In the genomic region with DNA sequence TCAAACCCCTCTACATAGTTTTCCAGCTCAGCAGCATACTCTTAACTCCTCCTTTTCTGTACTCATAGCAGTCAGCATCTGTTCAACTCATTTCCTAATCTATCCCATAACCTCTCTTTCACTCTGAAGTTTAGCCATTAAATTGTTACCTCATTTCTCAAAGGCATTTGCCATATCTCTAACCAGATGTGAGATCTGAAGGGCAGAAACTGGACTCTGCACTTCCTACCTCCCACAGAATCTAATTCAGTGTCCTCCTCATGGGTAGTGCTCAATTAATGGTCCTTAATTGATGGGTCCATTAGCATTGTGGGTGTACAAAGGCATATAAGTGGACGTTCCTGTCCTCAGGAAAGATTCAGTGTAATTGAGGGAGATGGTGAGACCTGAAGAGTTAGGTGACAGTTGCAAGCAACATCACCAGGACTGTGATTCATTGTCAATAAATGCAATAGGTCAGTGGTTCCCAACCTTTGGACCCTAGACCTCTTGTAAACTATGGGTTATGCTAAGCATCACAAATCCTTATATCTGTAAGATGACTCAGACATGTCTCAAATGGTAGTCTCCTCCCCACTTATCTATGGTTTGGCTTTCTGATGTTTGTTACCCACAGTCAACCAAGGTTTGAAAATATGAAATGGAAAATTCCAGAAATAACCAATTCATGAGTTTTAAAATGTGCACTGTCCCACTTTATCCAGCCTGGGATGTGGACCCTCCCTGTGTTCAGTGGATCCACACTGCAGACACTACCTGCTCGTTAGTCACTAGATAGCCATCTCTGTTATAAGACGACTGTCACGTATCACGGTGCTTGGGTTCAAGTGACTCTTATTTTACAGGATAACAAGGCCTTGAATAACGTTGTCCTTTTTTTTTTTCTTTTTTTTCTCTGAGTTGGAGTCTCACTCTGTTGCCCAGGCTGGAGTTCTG, we compare ENCODE assay signal across 1 cellular context.
A peak's percentile ranks its signal among the peaks of the same experiment; 100 is the strongest.
TF ChIP-seq lines count a peak whose summit lies in the region.

No MANE protein-coding gene starts in this region.

TF ChIP-seq in HepG2, 621 proteins besides CTCF, POLR2A, EP300 and RAD21 (continued from another document and continues in another):
- TF ChIP-seq, protein P1, sequence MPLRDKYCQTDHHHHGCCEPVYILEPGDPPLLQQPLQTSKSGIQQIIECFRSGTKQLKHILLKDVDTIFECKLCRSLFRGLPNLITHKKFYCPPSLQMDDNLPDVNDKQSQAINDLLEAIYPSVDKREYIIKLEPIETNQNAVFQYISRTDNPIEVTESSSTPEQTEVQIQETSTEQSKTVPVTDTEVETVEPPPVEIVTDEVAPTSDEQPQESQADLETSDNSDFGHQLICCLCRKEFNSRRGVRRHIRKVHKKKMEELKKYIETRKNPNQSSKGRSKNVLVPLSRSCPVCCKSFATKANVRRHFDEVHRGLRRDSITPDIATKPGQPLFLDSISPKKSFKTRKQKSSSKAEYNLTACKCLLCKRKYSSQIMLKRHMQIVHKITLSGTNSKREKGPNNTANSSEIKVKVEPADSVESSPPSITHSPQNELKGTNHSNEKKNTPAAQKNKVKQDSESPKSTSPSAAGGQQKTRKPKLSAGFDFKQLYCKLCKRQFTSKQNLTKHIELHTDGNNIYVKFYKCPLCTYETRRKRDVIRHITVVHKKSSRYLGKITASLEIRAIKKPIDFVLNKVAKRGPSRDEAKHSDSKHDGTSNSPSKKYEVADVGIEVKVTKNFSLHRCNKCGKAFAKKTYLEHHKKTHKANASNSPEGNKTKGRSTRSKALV (CRISPR knock-in tag; IDR thresholded peaks at IDR 0.05) = no peak
- TF ChIP-seq, protein P2, sequence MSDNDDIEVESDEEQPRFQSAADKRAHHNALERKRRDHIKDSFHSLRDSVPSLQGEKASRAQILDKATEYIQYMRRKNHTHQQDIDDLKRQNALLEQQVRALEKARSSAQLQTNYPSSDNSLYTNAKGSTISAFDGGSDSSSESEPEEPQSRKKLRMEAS (IDR thresholded peaks at IDR 0.05) = no peak
- TF ChIP-seq PHF8 (CRISPR knock-in tag; IDR thresholded peaks at IDR 0.05) (no peak), ZNF207 (IDR thresholded peaks at IDR 0.05; ENCODE audit: borderline replicate concordance) (no peak), ZNF331 (CRISPR knock-in tag; IDR thresholded peaks at IDR 0.05) (no peak), ZNF567 (CRISPR knock-in tag; IDR thresholded peaks at IDR 0.05; ENCODE audit: borderline replicate concordance) (no peak), SMAD1 (CRISPR knock-in tag; IDR thresholded peaks at IDR 0.05; ENCODE audit: borderline replicate concordance, low read depth) (no peak), NFKBIZ (CRISPR knock-in tag; IDR thresholded peaks at IDR 0.05) (no peak), SIN3B (IDR thresholded peaks at IDR 0.05; ENCODE audit: low read length) (no peak), PCBP1 (IDR thresholded peaks at IDR 0.05; ENCODE audit: borderline replicate concordance, low read depth, low read length) (no peak), MYC (CRISPR knock-in tag; IDR thresholded peaks at IDR 0.05; ENCODE audit: borderline replicate concordance) (no peak), ZNF746 (CRISPR knock-in tag; IDR thresholded peaks at IDR 0.05) (no peak), NRL (CRISPR knock-in tag; IDR thresholded peaks at IDR 0.05; ENCODE audit: borderline replicate concordance) (no peak), ZNF782 (CRISPR knock-in tag; IDR thresholded peaks at IDR 0.05; ENCODE audit: borderline replicate concordance) (no peak), ZMYM3 (CRISPR knock-in tag; IDR thresholded peaks at IDR 0.05) (no peak), MED8 (CRISPR knock-in tag; IDR thresholded peaks at IDR 0.05; ENCODE audit: insufficient replicate concordance) (no peak), YY1 (IDR thresholded peaks at IDR 0.05; ENCODE audit: insufficient read depth, insufficient replicate concordance, low read depth, low read length) (no peak), HNRNPUL1 (IDR thresholded peaks at IDR 0.05; ENCODE audit: low read depth, low read length) (no peak), KAT2B (IDR thresholded peaks at IDR 0.05; ENCODE audit: borderline replicate concordance, low read depth, low read length) (no peak), ZNF703 (CRISPR knock-in tag; IDR thresholded peaks at IDR 0.05; ENCODE audit: borderline replicate concordance) (no peak), SAP130 (CRISPR knock-in tag; IDR thresholded peaks at IDR 0.05; ENCODE audit: low read depth) (peak; percentile 67), NFYB (CRISPR knock-in tag; IDR thresholded peaks at IDR 0.05) (no peak), PAX8 (CRISPR knock-in tag; IDR thresholded peaks at IDR 0.05; ENCODE audit: borderline replicate concordance) (no peak), ZNF547 (CRISPR knock-in tag; IDR thresholded peaks at IDR 0.05) (no peak), STAT5B (CRISPR knock-in tag; IDR thresholded peaks at IDR 0.05) (no peak), PCBP2 (optimal IDR thresholded peaks at IDR 0.05; ENCODE audit: low read depth, low read length, poor library complexity, severe bottlenecking) (no peak), ETV5 (CRISPR knock-in tag; IDR thresholded peaks at IDR 0.05; ENCODE audit: borderline replicate concordance) (peak; percentile 14; the same call in 1 of the 2 replicates), NR2F1 (CRISPR knock-in tag; IDR thresholded peaks at IDR 0.05) (peak; percentile 90 to 96)
- TF ChIP-seq, protein P3, sequence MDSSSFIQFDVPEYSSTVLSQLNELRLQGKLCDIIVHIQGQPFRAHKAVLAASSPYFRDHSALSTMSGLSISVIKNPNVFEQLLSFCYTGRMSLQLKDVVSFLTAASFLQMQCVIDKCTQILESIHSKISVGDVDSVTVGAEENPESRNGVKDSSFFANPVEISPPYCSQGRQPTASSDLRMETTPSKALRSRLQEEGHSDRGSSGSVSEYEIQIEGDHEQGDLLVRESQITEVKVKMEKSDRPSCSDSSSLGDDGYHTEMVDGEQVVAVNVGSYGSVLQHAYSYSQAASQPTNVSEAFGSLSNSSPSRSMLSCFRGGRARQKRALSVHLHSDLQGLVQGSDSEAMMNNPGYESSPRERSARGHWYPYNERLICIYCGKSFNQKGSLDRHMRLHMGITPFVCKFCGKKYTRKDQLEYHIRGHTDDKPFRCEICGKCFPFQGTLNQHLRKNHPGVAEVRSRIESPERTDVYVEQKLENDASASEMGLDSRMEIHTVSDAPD (CRISPR knock-in tag; IDR thresholded peaks at IDR 0.05) = peak; percentile 79; the same call in 1 of the 2 replicates
- TF ChIP-seq, protein P4, sequence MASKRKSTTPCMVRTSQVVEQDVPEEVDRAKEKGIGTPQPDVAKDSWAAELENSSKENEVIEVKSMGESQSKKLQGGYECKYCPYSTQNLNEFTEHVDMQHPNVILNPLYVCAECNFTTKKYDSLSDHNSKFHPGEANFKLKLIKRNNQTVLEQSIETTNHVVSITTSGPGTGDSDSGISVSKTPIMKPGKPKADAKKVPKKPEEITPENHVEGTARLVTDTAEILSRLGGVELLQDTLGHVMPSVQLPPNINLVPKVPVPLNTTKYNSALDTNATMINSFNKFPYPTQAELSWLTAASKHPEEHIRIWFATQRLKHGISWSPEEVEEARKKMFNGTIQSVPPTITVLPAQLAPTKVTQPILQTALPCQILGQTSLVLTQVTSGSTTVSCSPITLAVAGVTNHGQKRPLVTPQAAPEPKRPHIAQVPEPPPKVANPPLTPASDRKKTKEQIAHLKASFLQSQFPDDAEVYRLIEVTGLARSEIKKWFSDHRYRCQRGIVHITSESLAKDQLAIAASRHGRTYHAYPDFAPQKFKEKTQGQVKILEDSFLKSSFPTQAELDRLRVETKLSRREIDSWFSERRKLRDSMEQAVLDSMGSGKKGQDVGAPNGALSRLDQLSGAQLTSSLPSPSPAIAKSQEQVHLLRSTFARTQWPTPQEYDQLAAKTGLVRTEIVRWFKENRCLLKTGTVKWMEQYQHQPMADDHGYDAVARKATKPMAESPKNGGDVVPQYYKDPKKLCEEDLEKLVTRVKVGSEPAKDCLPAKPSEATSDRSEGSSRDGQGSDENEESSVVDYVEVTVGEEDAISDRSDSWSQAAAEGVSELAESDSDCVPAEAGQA (IDR thresholded peaks at IDR 0.05; ENCODE audit: low read depth) = no peak
- TF ChIP-seq, protein P4 (CRISPR knock-in tag; IDR thresholded peaks at IDR 0.05; ENCODE audit: borderline replicate concordance) = no peak
- TF ChIP-seq, protein P5, sequence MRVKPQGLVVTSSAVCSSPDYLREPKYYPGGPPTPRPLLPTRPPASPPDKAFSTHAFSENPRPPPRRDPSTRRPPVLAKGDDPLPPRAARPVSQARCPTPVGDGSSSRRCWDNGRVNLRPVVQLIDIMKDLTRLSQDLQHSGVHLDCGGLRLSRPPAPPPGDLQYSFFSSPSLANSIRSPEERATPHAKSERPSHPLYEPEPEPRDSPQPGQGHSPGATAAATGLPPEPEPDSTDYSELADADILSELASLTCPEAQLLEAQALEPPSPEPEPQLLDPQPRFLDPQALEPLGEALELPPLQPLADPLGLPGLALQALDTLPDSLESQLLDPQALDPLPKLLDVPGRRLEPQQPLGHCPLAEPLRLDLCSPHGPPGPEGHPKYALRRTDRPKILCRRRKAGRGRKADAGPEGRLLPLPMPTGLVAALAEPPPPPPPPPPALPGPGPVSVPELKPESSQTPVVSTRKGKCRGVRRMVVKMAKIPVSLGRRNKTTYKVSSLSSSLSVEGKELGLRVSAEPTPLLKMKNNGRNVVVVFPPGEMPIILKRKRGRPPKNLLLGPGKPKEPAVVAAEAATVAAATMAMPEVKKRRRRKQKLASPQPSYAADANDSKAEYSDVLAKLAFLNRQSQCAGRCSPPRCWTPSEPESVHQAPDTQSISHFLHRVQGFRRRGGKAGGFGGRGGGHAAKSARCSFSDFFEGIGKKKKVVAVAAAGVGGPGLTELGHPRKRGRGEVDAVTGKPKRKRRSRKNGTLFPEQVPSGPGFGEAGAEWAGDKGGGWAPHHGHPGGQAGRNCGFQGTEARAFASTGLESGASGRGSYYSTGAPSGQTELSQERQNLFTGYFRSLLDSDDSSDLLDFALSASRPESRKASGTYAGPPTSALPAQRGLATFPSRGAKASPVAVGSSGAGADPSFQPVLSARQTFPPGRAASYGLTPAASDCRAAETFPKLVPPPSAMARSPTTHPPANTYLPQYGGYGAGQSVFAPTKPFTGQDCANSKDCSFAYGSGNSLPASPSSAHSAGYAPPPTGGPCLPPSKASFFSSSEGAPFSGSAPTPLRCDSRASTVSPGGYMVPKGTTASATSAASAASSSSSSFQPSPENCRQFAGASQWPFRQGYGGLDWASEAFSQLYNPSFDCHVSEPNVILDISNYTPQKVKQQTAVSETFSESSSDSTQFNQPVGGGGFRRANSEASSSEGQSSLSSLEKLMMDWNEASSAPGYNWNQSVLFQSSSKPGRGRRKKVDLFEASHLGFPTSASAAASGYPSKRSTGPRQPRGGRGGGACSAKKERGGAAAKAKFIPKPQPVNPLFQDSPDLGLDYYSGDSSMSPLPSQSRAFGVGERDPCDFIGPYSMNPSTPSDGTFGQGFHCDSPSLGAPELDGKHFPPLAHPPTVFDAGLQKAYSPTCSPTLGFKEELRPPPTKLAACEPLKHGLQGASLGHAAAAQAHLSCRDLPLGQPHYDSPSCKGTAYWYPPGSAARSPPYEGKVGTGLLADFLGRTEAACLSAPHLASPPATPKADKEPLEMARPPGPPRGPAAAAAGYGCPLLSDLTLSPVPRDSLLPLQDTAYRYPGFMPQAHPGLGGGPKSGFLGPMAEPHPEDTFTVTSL (CRISPR knock-in tag; IDR thresholded peaks at IDR 0.05; ENCODE audit: borderline replicate concordance) = peak; percentile 40; the same call in 1 of the 2 replicates
- TF ChIP-seq, protein P6, sequence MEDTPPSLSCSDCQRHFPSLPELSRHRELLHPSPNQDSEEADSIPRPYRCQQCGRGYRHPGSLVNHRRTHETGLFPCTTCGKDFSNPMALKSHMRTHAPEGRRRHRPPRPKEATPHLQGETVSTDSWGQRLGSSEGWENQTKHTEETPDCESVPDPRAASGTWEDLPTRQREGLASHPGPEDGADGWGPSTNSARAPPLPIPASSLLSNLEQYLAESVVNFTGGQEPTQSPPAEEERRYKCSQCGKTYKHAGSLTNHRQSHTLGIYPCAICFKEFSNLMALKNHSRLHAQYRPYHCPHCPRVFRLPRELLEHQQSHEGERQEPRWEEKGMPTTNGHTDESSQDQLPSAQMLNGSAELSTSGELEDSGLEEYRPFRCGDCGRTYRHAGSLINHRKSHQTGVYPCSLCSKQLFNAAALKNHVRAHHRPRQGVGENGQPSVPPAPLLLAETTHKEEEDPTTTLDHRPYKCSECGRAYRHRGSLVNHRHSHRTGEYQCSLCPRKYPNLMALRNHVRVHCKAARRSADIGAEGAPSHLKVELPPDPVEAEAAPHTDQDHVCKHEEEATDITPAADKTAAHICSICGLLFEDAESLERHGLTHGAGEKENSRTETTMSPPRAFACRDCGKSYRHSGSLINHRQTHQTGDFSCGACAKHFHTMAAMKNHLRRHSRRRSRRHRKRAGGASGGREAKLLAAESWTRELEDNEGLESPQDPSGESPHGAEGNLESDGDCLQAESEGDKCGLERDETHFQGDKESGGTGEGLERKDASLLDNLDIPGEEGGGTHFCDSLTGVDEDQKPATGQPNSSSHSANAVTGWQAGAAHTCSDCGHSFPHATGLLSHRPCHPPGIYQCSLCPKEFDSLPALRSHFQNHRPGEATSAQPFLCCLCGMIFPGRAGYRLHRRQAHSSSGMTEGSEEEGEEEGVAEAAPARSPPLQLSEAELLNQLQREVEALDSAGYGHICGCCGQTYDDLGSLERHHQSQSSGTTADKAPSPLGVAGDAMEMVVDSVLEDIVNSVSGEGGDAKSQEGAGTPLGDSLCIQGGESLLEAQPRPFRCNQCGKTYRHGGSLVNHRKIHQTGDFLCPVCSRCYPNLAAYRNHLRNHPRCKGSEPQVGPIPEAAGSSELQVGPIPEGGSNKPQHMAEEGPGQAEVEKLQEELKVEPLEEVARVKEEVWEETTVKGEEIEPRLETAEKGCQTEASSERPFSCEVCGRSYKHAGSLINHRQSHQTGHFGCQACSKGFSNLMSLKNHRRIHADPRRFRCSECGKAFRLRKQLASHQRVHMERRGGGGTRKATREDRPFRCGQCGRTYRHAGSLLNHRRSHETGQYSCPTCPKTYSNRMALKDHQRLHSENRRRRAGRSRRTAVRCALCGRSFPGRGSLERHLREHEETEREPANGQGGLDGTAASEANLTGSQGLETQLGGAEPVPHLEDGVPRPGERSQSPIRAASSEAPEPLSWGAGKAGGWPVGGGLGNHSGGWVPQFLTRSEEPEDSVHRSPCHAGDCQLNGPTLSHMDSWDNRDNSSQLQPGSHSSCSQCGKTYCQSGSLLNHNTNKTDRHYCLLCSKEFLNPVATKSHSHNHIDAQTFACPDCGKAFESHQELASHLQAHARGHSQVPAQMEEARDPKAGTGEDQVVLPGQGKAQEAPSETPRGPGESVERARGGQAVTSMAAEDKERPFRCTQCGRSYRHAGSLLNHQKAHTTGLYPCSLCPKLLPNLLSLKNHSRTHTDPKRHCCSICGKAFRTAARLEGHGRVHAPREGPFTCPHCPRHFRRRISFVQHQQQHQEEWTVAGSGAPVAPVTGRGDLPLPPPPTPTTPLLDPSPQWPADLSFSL (CRISPR knock-in tag; IDR thresholded peaks at IDR 0.05) = no peak
